ENCODE assay signal across 12 cellular contexts in the genomic region with DNA sequence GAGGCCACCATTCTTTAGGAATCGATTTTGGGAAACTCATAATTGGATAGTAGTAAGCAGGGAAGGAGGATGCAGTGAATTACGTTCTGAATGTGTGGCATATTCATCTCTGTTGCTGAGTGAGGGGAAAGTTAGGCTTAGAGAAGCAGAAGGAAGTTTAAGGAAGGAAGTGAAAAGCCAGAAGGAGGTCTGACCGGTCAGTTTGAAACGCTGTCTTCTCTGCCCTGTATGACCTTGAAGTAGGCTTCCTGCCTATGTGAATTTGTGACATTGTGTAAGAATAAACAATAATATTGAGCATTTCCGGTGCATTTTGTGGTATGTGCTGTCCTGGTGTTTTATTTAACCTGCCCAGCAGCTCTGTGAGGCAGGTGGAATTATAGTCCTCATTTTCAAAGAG.
DNase-seq lines count a peak whose midpoint lies in the region; ATAC-seq and TF ChIP-seq lines count a peak whose summit lies in the region.
"Had no signal": no experiment of that assay in that cellular context is flagged by ENCODE, and none has a peak within 500 bp of the region (broad histone marks: within the 10 kb centered on the region; RNA-seq: fewer than 3 reads in every experiment).

No MANE protein-coding gene starts in this region.

- H3K4me3 ChIP-seq in OCI-LY1 (ENCODE audit: low read depth, low read length, poor library complexity, severe bottlenecking) (no peak overlapping the region), mesendoderm (ENCODE audit: low read length) (no peak overlapping the region)
- H3K4me3 ChIP-seq: testis had no signal

- H3K4me3 Mint-ChIP-seq in HFFc6, result no peak overlapping the region
- H3K4me3 Mint-ChIP-seq: CD4-positive, alpha-beta memory T cell had no signal

- no peak for TF ChIP-seq CTCF in HFFc6 (IDR thresholded peaks at IDR 0.05)
- no peak for TF ChIP-seq CTCF in OCI-LY1 (IDR thresholded peaks at IDR 0.05; ENCODE audit: low read length)

- H3K27me3 ChIP-seq in OCI-LY1 (ENCODE audit: insufficient read depth, low read length), result no peaks in the 10 kb centered on the region
- no peaks in the 10 kb centered on the region for H3K27me3 ChIP-seq in mesendoderm (ENCODE audit: insufficient read depth, low read length, poor library complexity)
- H3K27me3 ChIP-seq: testis had no signal

- H3K36me3 Mint-ChIP-seq in HFFc6 (ENCODE audit: low read depth), result peaks cover 46% of the 10 kb centered on the region

- H3K4me1 Mint-ChIP-seq in HFFc6 (ENCODE audit: low read depth), result peaks cover 97% of the 10 kb centered on the region

- no peaks in the 10 kb centered on the region for H3F3A ChIP-seq in OCI-LY1 (ENCODE audit: insufficient read depth, low read length)

- H3K27ac Mint-ChIP-seq in HFFc6, result 0 out of 2 replicates have a peak overlapping the region, but pooled peaks have one; percentile 9

- H3K18ac ChIP-seq in mesendoderm (ENCODE audit: low read length), result no peak overlapping the region

- no peaks in the 10 kb centered on the region for H4K20me1 ChIP-seq in OCI-LY1 (ENCODE audit: insufficient read depth, low read length)

- no peak overlapping the region for H2BK120ac ChIP-seq in mesendoderm (ENCODE audit: low read depth, low read length)

- H3K23ac ChIP-seq in mesendoderm (ENCODE audit: low read length), result peak overlapping the region; percentile 25

- DNase-seq in HFFc6 (no peak), mesendoderm (no peak), NCI-H1092 (lab: John Stamatoyannopoulos, UW) (no peak), ecto neural progenitor cell (ENCODE audit: low spot score) (no peak)
- DNase-seq: CD4-positive, alpha-beta memory T cell; foreskin fibroblast; T-helper 1 cell; testis had no signal

- H3K9me2 ChIP-seq in OCI-LY1 (ENCODE audit: low read depth, low read length), result no peaks in the 10 kb centered on the region

- H3K9me3 ChIP-seq in OCI-LY1 (ENCODE audit: low read length), result no peaks in the 10 kb centered on the region
- H3K9me3 ChIP-seq: testis had no signal

- H2BK15ac ChIP-seq in mesendoderm (replicated peaks; ENCODE audit: low read depth), result no peak overlapping the region

- H3K79me2 ChIP-seq in OCI-LY1 (ENCODE audit: insufficient read depth, low read length) (0 out of 2 replicates have a peak, but pooled peaks cover 2% of the 10 kb centered on the region), mesendoderm (ENCODE audit: control insufficient read depth, insufficient read depth, low read length) (peaks cover 2% of the 10 kb centered on the region)

- WGBS in mesendoderm (ENCODE audit: extremely low coverage, insufficient coverage, low lambda C conversion rate), result no CpG with 5 or more reads among the region's 5 CpGs

- H3K27me3 Mint-ChIP-seq in HFFc6 (ENCODE audit: insufficient read depth), result no peaks in the 10 kb centered on the region; the same call in 1 of the 2 replicates
- H3K27me3 Mint-ChIP-seq: CD4-positive, alpha-beta memory T cell had no signal

- H3K9ac ChIP-seq in OCI-LY1 (ENCODE audit: low read length), result no peak overlapping the region
- no peak overlapping the region for H3K9ac ChIP-seq in mesendoderm (ENCODE audit: low read length)

- no peak overlapping the region for H3K4ac ChIP-seq in mesendoderm (ENCODE audit: low read depth, low read length)

- H4K8ac ChIP-seq in mesendoderm (ENCODE audit: low read depth, low read length), result no peak overlapping the region

- H3K27ac ChIP-seq in OCI-LY1 (ENCODE audit: low read depth, low read length, poor library complexity, severe bottlenecking) (peak overlapping the region; percentile 22), mesendoderm (ENCODE audit: low read depth, low read length) (no peak overlapping the region)
- H3K27ac ChIP-seq: testis had no signal

- H3K4me1 ChIP-seq in OCI-LY1 (ENCODE audit: insufficient read depth, low read length, severe bottlenecking) (peaks cover 23% of the 10 kb centered on the region), mesendoderm (ENCODE audit: control insufficient read depth, low read depth, low read length) (peaks cover 2% of the 10 kb centered on the region)

- H3K79me1 ChIP-seq in mesendoderm (ENCODE audit: low read length), result peaks cover 10% of the 10 kb centered on the region

- peak overlapping the region; percentile 30 for H3K56ac ChIP-seq in mesendoderm (ENCODE audit: low read length)

- H3K4me2 ChIP-seq in OCI-LY1 (ENCODE audit: low read length) (peak overlapping the region; percentile 2; the same call in 1 of the 2 replicates), mesendoderm (ENCODE audit: low read length) (no peak overlapping the region)

- no peak overlapping the region for H2AK5ac ChIP-seq in mesendoderm (ENCODE audit: low read length)

- H3K36me3 ChIP-seq in OCI-LY1 (ENCODE audit: insufficient read depth, low read length), result no peaks in the 10 kb centered on the region
- no peaks in the 10 kb centered on the region for H3K36me3 ChIP-seq in mesendoderm (ENCODE audit: control insufficient read depth, insufficient read depth, low read length)

- no peak overlapping the region for H2BK5ac ChIP-seq in mesendoderm (ENCODE audit: low read length)

- H4K5ac ChIP-seq in mesendoderm (ENCODE audit: low read length), result no peak overlapping the region

- no peaks in the 10 kb centered on the region for H3K9me3 Mint-ChIP-seq in HFFc6
- H3K9me3 Mint-ChIP-seq: CD4-positive, alpha-beta memory T cell had no signal

- ATAC-seq in GM18511 (IDR thresholded peaks at IDR 0.05; ENCODE audit: unreplicated experiment) (peak; percentile 57), GM21526 (IDR thresholded peaks at IDR 0.05; ENCODE audit: low FRiP score, unreplicated experiment) (no peak), HG03139 (IDR thresholded peaks at IDR 0.05; ENCODE audit: unreplicated experiment) (no peak)

- no peak overlapping the region for H2AFZ ChIP-seq in OCI-LY1 (ENCODE audit: low read length)
